ENCODE assay signal across 16 cellular contexts in genomic region chr1:32746130-32746529, GRCh38. TPM values are rescaled to one million over a fixed set of nuclear protein-coding genes. Genes with fewer than 3 reads are reported as not detected.
"Had no signal": no experiment of that assay in that cellular context is flagged by ENCODE, and none has a peak within 500 bp of the region (broad histone marks: within the 10 kb centered on the region; RNA-seq: fewer than 3 reads in every experiment).

No MANE protein-coding gene starts in this region.

- H3K36me3 ChIP-seq: adrenal gland, colonic mucosa, left ventricle myocardium inferior had no signal

- H3K27me3 ChIP-seq: adrenal gland, colonic mucosa, esophagus squamous epithelium, hepatocyte had no signal

- H3K27ac ChIP-seq: colonic mucosa, hepatocyte, left ventricle myocardium inferior had no signal

- H3K4me3 Mint-ChIP-seq: activated CD4-positive, alpha-beta memory T cell treated with anti-CD3 and anti-CD28 coated beads, Interleukin-2, amount 10 ng/mL, durations not matched to agents 7 days and 5 days; activated T-cell treated with anti-CD3 and anti-CD28 coated beads, Interleukin-2, amount 50 U/mL, for 24 hours; memory B cell; natural killer cell; stimulated activated memory B cell treated with anti-CD40 and anti-IgM and Interleukin-4, amounts not matched to agents 10 μg/mL and 1 μg/mL and 100 μg/mL, for 72 hours; T-helper 17 cell had no signal

- H3K27ac Mint-ChIP-seq: activated CD4-positive, alpha-beta memory T cell treated with anti-CD3 and anti-CD28 coated beads, Interleukin-2, amount 10 ng/mL, durations not matched to agents 7 days and 5 days; activated T-cell treated with anti-CD3 and anti-CD28 coated beads, Interleukin-2, amount 50 U/mL, for 24 hours; memory B cell; natural killer cell; stimulated activated memory B cell treated with anti-CD40 and anti-IgM and Interleukin-4, amounts not matched to agents 10 μg/mL and 1 μg/mL and 100 μg/mL, for 72 hours had no signal

- H3K9me3 ChIP-seq: adrenal gland, colonic mucosa, esophagus squamous epithelium, left ventricle myocardium inferior had no signal

- H3K4me1 Mint-ChIP-seq: memory B cell; natural killer cell; stimulated activated memory B cell treated with anti-CD40 and anti-IgM and Interleukin-4, amounts not matched to agents 10 μg/mL and 1 μg/mL and 100 μg/mL, for 72 hours had no signal

- DNase-seq: activated CD4-positive, alpha-beta memory T cell treated with anti-CD3 and anti-CD28 coated beads, Interleukin-2, amount 10 ng/mL, durations not matched to agents 7 days and 5 days; activated CD4-positive, alpha-beta T cell treated with anti-CD3 and anti-CD28 coated beads for 4 hours; activated naive CD4-positive, alpha-beta T cell treated with anti-CD3 and anti-CD28 coated beads, Interleukin-2, amount 50 U/mL, for 16 hours; activated T-cell treated with anti-CD3 and anti-CD28 coated beads, Interleukin-2, amount 50 U/mL, for 24 hours; caudate nucleus; colonic mucosa; esophagus squamous epithelium; left ventricle myocardium inferior; natural killer cell; stimulated activated CD4-positive, alpha-beta T cell treated with anti-CD3 and anti-CD28 coated beads, Interleukin-2, amount 100 ng/mL, for 48 hours; T-helper 17 cell; trophoblast cell had no signal

- H2AFZ ChIP-seq: hepatocyte had no signal

- H3K36me3 Mint-ChIP-seq: memory B cell; natural killer cell; stimulated activated memory B cell treated with anti-CD40 and anti-IgM and Interleukin-4, amounts not matched to agents 10 μg/mL and 1 μg/mL and 100 μg/mL, for 72 hours had no signal

- H3K4me3 ChIP-seq: adrenal gland, colonic mucosa, esophagus squamous epithelium, hepatocyte, left ventricle myocardium inferior had no signal

- H3K4me2 ChIP-seq: hepatocyte had no signal

- ATAC-seq: natural killer cell; stimulated activated memory B cell treated with anti-CD40 and anti-IgM and Interleukin-4, amounts not matched to agents 10 μg/mL and 1 μg/mL and 100 μg/mL, for 72 hours; T-helper 17 cell had no signal

- H3K9me3 Mint-ChIP-seq: activated CD4-positive, alpha-beta memory T cell treated with anti-CD3 and anti-CD28 coated beads, Interleukin-2, amount 10 ng/mL, durations not matched to agents 7 days and 5 days; activated T-cell treated with anti-CD3 and anti-CD28 coated beads, Interleukin-2, amount 50 U/mL, for 24 hours; memory B cell; natural killer cell; stimulated activated memory B cell treated with anti-CD40 and anti-IgM and Interleukin-4, amounts not matched to agents 10 μg/mL and 1 μg/mL and 100 μg/mL, for 72 hours had no signal

RNA-seq across cellular contexts. Expression of gene SYNC, which starts 43.6 kb away (rescaled TPM):
- total RNA-seq: activated CD4-positive, alpha-beta memory T cell treated with anti-CD3 and anti-CD28 coated beads, Interleukin-2, amount 10 ng/mL, durations not matched to agents 7 days and 5 days; natural killer cell; T-helper 17 cell had no signal
